In genomic region chr21:42030311-42030710, GRCh38 we compare ENCODE assay signal across 30 cellular contexts. TPM values are rescaled to one million over a fixed set of nuclear protein-coding genes. Genes with fewer than 3 reads are reported as not detected.
"Had no signal": no experiment of that assay in that cellular context is flagged by ENCODE, and none has a peak within 500 bp of the region (broad histone marks: within the 10 kb centered on the region; RNA-seq: fewer than 3 reads in every experiment).

No MANE protein-coding gene starts in this region.

- H3K4me3 ChIP-seq: coronary artery, lower lobe of right lung, mucosa of descending colon, psoas muscle, skin epidermis, spleen, thoracic aorta, tibial nerve, upper lobe of left lung had no signal

- ATAC-seq: left ventricle myocardium superior; lower lobe of right lung; mucosa of descending colon; psoas muscle; right cardiac atrium; stimulated activated memory B cell treated with anti-CD40 and anti-IgM and Interleukin-4, amounts not matched to agents 10 μg/mL and 1 μg/mL and 100 μg/mL, for 72 hours; stimulated activated naive CD8-positive, alpha-beta T cell treated with anti-CD3 and anti-CD28 coated beads, Interleukin-15, Interleukin-2, amounts not matched to agents 100 U/mL and 50 U/mL, for 24 hours had no signal

- DNase-seq: dermis blood vessel endothelial cell; effector memory CD4-positive, alpha-beta T cell; erythroblast; hypothalamus; immature natural killer cell; islet precursor cell; kidney glomerular epithelial cell; left ventricle myocardium superior; lower lobe of right lung; mucosa of descending colon; naive B cell; nephron progenitor cell; nucleus accumbens; psoas muscle; right cardiac atrium; spleen; stimulated activated CD4-positive, alpha-beta T cell treated with anti-CD3 and anti-CD28 coated beads, Interleukin-4, amount 100 ng/mL, for 4 hours; stimulated activated naive CD8-positive, alpha-beta T cell treated with anti-CD3 and anti-CD28 coated beads, Interleukin-15, Interleukin-2, amounts not matched to agents 100 U/mL and 50 U/mL, for 24 hours; substantia nigra; upper lobe of left lung had no signal

- H3K4me1 ChIP-seq: lower lobe of right lung, psoas muscle, spleen, tibial nerve, upper lobe of left lung had no signal

- H3K27ac ChIP-seq: coronary artery, lower lobe of right lung, psoas muscle, skin epidermis, spleen, thoracic aorta, tibial nerve, upper lobe of left lung had no signal

- H3K27me3 ChIP-seq: spleen, tibial nerve, upper lobe of left lung had no signal

- H3K36me3 ChIP-seq: lower lobe of right lung, spleen, thoracic aorta, tibial nerve, upper lobe of left lung had no signal

- H3K9me3 ChIP-seq: lower lobe of right lung, mucosa of descending colon, psoas muscle, spleen, thoracic aorta, tibial nerve, upper lobe of left lung had no signal

RNA-seq across cellular contexts. Expression of gene UMODL1, which starts 40.8 kb away (rescaled TPM):
- total RNA-seq: dermis blood vessel endothelial cell, endothelial cell of umbilical vein, fibroblast of villous mesenchyme, frontal cortex, left ventricle myocardium superior, osteocyte, psoas muscle, renal cortical epithelial cell, right cardiac atrium, tibial nerve had no signal
- polyA plus RNA-seq: endothelial cell of umbilical vein, immature natural killer cell, psoas muscle, right cardiac atrium had no signal
